31 cellular contexts compared by ENCODE assay signal in the genomic region with DNA sequence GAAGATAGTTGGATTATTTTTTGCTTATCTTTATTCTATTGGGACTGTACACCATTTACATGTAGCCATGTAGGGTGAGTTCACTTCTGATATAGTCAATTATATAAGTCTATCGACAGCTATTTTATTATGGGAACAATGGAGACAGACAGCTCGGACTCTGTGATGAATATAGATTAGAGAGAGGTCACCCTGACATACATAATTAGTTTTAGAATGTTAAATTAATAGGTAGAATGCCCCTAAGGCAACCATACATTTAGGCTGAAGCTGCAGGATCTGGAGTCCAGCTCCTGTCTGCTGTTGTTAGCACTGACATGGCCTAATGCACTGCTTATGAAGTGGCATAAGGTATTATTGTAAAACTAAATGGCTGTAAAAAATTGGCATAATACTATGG.
"Had no signal": no experiment of that assay in that cellular context is flagged by ENCODE, and none has a peak within 500 bp of the region (broad histone marks: within the 10 kb centered on the region; RNA-seq: fewer than 3 reads in every experiment).

No MANE protein-coding gene starts in this region.

- DNase-seq: activated B cell treated with CpG ODN at 0.5 μM for 24 hours; activated CD4-positive, alpha-beta memory T cell treated with anti-CD3 and anti-CD28 coated beads for 36 hours; activated CD4-positive, alpha-beta T cell treated with anti-CD3 and anti-CD28 coated beads for 4 hours; activated CD4-positive, alpha-beta T cell treated with anti-CD3 and anti-CD28 coated beads, Interleukin-2, amount 10 ng/mL, durations not matched to agents 24 days and 14 days; activated CD4-positive, alpha-beta T cell treated with anti-CD3 and anti-CD28 coated beads, Interleukin-2, amount 50 U/mL, for 1 hour; activated CD4-positive, alpha-beta T cell treated with anti-CD3 and anti-CD28 coated beads, Interleukin-2, amount 50 U/mL, for 4 hours; activated CD4-positive, CD25-positive, alpha-beta regulatory T cell treated with anti-CD3 and anti-CD28 coated beads, Interleukin-2, amount 50 U/mL, for 72 hours; activated CD8-positive, alpha-beta memory T cell treated with anti-CD3 and anti-CD28 coated beads, Interleukin-2, amount 50 U/mL, for 4 hours; activated CD8-positive, alpha-beta T cell treated with anti-CD3 and anti-CD28 coated beads for 36 hours; activated effector memory CD4-positive, alpha-beta T cell treated with anti-CD3 and anti-CD28 coated beads, Interleukin-2, amount 50 U/mL, for 16 hours; activated gamma-delta T cell treated with Interleukin-2 at 50 U/mL for 16 hours; activated naive CD4-positive, alpha-beta T cell; activated naive CD4-positive, alpha-beta T cell treated with anti-CD3 and anti-CD28 coated beads for 36 hours; activated naive CD4-positive, alpha-beta T cell treated with anti-CD3 and anti-CD28 coated beads, Interleukin-2, amount 50 U/mL, for 16 hours; activated naive CD8-positive, alpha-beta T cell treated with anti-CD3 and anti-CD28 coated beads for 36 hours; activated T-cell treated with anti-CD3 and anti-CD28 coated beads for 4 hours; activated T-cell treated with anti-CD3 and anti-CD28 coated beads, Interleukin-2, amount 50 U/mL, for 1 hour; activated T-cell treated with anti-CD3 and anti-CD28 coated beads, Interleukin-2, amount 50 U/mL, for 4 hours; activated T-cell treated with anti-CD3 and anti-CD28 coated beads, Interleukin-2, amount 50 U/mL, for 72 hours; adrenal gland; amniotic stem cell; aorta; body of pancreas; brain microvascular endothelial cell; central memory CD4-positive, alpha-beta T cell; T-helper 2 cell; T-helper 9 cell had no signal

- H3K9me3 ChIP-seq: adrenal gland, body of pancreas, breast epithelium had no signal

- H3K27me3 ChIP-seq: adrenal gland, body of pancreas, brain microvascular endothelial cell, breast epithelium had no signal

- H3K4me1 ChIP-seq: adrenal gland, body of pancreas, breast epithelium had no signal

- H3K4me3 ChIP-seq: adrenal gland, body of pancreas, breast epithelium had no signal

- H3K27ac ChIP-seq: adrenal gland, body of pancreas, brain microvascular endothelial cell, breast epithelium, VCaP had no signal

- H3K36me3 ChIP-seq: adrenal gland, brain microvascular endothelial cell, breast epithelium had no signal

- ATAC-seq: activated CD8-positive, alpha-beta T cell treated with anti-CD3 and anti-CD28 coated beads for 36 hours; activated naive CD4-positive, alpha-beta T cell treated with anti-CD3 and anti-CD28 coated beads, Interleukin-2, amount 50 U/mL, for 72 hours; activated T-cell treated with anti-CD3 and anti-CD28 coated beads, Interleukin-2, amount 50 U/mL, for 4 hours; activated T-cell treated with anti-CD3 and anti-CD28 coated beads, Interleukin-2, amount 50 U/mL, for 72 hours; activated T-helper 17 cell treated with anti-CD3 and anti-CD28 coated beads, Interleukin-2, amount 50 U/mL, for 72 hours; body of pancreas had no signal
